In genomic region chr1:59008599-59009347, GRCh38 we compare ENCODE assay signal across 9 cellular contexts.
DNase-seq lines count a peak whose midpoint lies in the region; ATAC-seq, FAIRE-seq and TF ChIP-seq lines count a peak whose summit lies in the region.
"Had no signal": no experiment of that assay in that cellular context is flagged by ENCODE, and none has a peak within 500 bp of the region (broad histone marks: within the 10 kb centered on the region; RNA-seq: fewer than 3 reads in every experiment).

No MANE protein-coding gene starts in this region.

- no peak for TF ChIP-seq RAD21 in HepG2 (CRISPR knock-in tag; IDR thresholded peaks at IDR 0.05)

- no peaks in the 10 kb centered on the region for H3K79me2 ChIP-seq in HepG2 (ENCODE audit: insufficient read depth, low read length)

- H3K36me3 Mint-ChIP-seq in activated naive CD4-positive, alpha-beta T cell treated with anti-CD3 and anti-CD28 coated beads, Interleukin-2, amount 50 U/mL, for 72 hours: no peaks in the 10 kb centered on the region
- no peaks in the 10 kb centered on the region for H3K36me3 Mint-ChIP-seq in activated CD8-positive, alpha-beta T cell treated with anti-CD3 and anti-CD28 coated beads, Interleukin-2, amount 10 ng/mL, durations not matched to agents 7 days and 5 days (ENCODE audit: low read depth)

- ATAC-seq in activated naive CD4-positive, alpha-beta T cell treated with anti-CD3 and anti-CD28 coated beads, Interleukin-2, amount 50 U/mL, for 72 hours: peak; percentile 31 to 37
- no peak for ATAC-seq in activated CD8-positive, alpha-beta T cell treated with anti-CD3 and anti-CD28 coated beads, Interleukin-2, amount 10 ng/mL, durations not matched to agents 7 days and 5 days
- ATAC-seq in left lung (peak; percentile 23), GM21576 (IDR thresholded peaks at IDR 0.05; ENCODE audit: unreplicated experiment) (no peak), HepG2 (no peak)

- intact Hi-C loops in left lung (cut with DNase I): no loop called here
- intact Hi-C loops in vagina (cut with DNase I): no loop called here
- intact Hi-C loops in HepG2 (cut with micrococcal nuclease; ENCODE audit: unreplicated experiment): no loop called here

- H3K36me3 ChIP-seq in left lung (no peaks in the 10 kb centered on the region), vagina (no peaks in the 10 kb centered on the region), HepG2 (replicated peaks in 1 of 2; ENCODE audit: control insufficient read depth in 1 of 2, insufficient read depth in 2 of 2, low read length in 2 of 2) (no peaks in the 10 kb centered on the region)

- no peak overlapping the region for H2AFZ ChIP-seq in HepG2 (ENCODE audit: low read length)

- peaks cover 0 to 4% of the 10 kb centered on the region in 2 donors for H3K9me3 Mint-ChIP-seq in activated naive CD4-positive, alpha-beta T cell treated with anti-CD3 and anti-CD28 coated beads, Interleukin-2, amount 50 U/mL, for 72 hours
- H3K9me3 Mint-ChIP-seq in activated CD8-positive, alpha-beta T cell treated with anti-CD3 and anti-CD28 coated beads, Interleukin-2, amount 10 ng/mL, durations not matched to agents 7 days and 5 days (ENCODE audit: insufficient read depth): no peaks in the 10 kb centered on the region

- 46% methylated on average over 6 of the region's 8 CpGs for WGBS in HepG2 (ENCODE audit: low lambda C conversion rate)

- DNase-seq in activated naive CD4-positive, alpha-beta T cell treated with anti-CD3 and anti-CD28 coated beads, Interleukin-2, amount 50 U/mL, for 72 hours (ENCODE audit: low spot score in 2 of 2): no peak
- DNase-seq in activated naive CD4-positive, alpha-beta T cell treated with anti-CD3 and anti-CD28 coated beads, Interleukin-2, amount 50 U/mL, for 16 hours: no peak
- no peak for DNase-seq in activated CD8-positive, alpha-beta T cell treated with anti-CD3 and anti-CD28 coated beads, Interleukin-2, amount 10 ng/mL, durations not matched to agents 7 days and 5 days
- no peak for DNase-seq in left lung
- DNase-seq in vagina (ENCODE audit: extremely low spot score in 2 of 2): peak in 1 of 2 donors; percentile 56
- no peak for DNase-seq in cortex of kidney (lab: John Stamatoyannopoulos, UW)
- no peak for DNase-seq in HepG2 (ENCODE audit: low spot score)

- H3K4me1 Mint-ChIP-seq in activated CD8-positive, alpha-beta T cell treated with anti-CD3 and anti-CD28 coated beads, Interleukin-2, amount 10 ng/mL, durations not matched to agents 7 days and 5 days (ENCODE audit: low read depth): peaks cover 39% of the 10 kb centered on the region

- H3K27ac Mint-ChIP-seq in activated naive CD4-positive, alpha-beta T cell treated with anti-CD3 and anti-CD28 coated beads, Interleukin-2, amount 50 U/mL, for 72 hours: peak overlapping the region in 1 of 2 donors; percentile 47
- H3K27ac Mint-ChIP-seq in activated CD8-positive, alpha-beta T cell treated with anti-CD3 and anti-CD28 coated beads, Interleukin-2, amount 10 ng/mL, durations not matched to agents 7 days and 5 days: peak overlapping the region; percentile 31

- FAIRE-seq in HepG2 (lab: Jason Lieb, UNC): no peak
- FAIRE-seq: TTC549 had no signal

- H3K4me1 ChIP-seq in left lung: peaks cover 11 to 28% of the 10 kb centered on the region in 2 donors
- peaks cover 25% of the 10 kb centered on the region for H3K4me1 ChIP-seq in vagina
- no peaks in the 10 kb centered on the region for H3K4me1 ChIP-seq in HepG2 (ENCODE audit: insufficient read depth, low read length)

- no peak overlapping the region for H3K4me3 Mint-ChIP-seq in activated CD8-positive, alpha-beta T cell treated with anti-CD3 and anti-CD28 coated beads, Interleukin-2, amount 10 ng/mL, durations not matched to agents 7 days and 5 days

- no peak overlapping the region for H3K9ac ChIP-seq in HepG2 (ENCODE audit: insufficient read depth, low read depth, low read length)

- CTCF ChIA-PET in activated CD8-positive, alpha-beta T cell treated with anti-CD3 and anti-CD28 coated beads, Interleukin-2, amount 10 ng/mL, durations not matched to agents 7 days and 5 days (lab: Charles Lee): interaction anchor here (1.0 kb wide), 1 partner anchor 71 kb away, joined by 3 read pairs; no protein-coding TSS in a partner anchor
- CTCF ChIA-PET in HepG2 (lab: Yijun Ruan, JAX; ENCODE audit: low intra/inter-chr PET ratio, low total read pairs): no interaction called here

- no peak overlapping the region for H3K27ac ChIP-seq in left lung
- H3K27ac ChIP-seq in vagina: peak overlapping the region; percentile 28
- no peak overlapping the region for H3K27ac ChIP-seq in HepG2 (ENCODE audit: extremely low read length, insufficient read depth, low read length)

- TF ChIP-seq POLR2A in vagina (IDR thresholded peaks at IDR 0.05) (no peak), HepG2 (IDR thresholded peaks at IDR 0.05; ENCODE audit: insufficient read depth in 1 of 2, low read depth in 2 of 2, low read length in 2 of 2) (no peak)

- H3K9me3 ChIP-seq in left lung (no peaks in the 10 kb centered on the region), vagina (no peaks in the 10 kb centered on the region), HepG2 (ENCODE audit: low read length) (no peaks in the 10 kb centered on the region)

- H3K4me3 ChIP-seq in left lung: no peak overlapping the region
- no peak overlapping the region for H3K4me3 ChIP-seq in vagina
- no peak overlapping the region for H3K4me3 ChIP-seq in HepG2 (replicated peaks in 1 of 3; ENCODE audit: insufficient read depth in 1 of 3, low read depth in 2 of 3, low read length in 3 of 3)

- H3K27me3 ChIP-seq in left lung (no peaks in the 10 kb centered on the region), vagina (no peaks in the 10 kb centered on the region), HepG2 (ENCODE audit: control insufficient read depth in 1 of 2, insufficient read depth in 2 of 2, low read length in 2 of 2) (peaks cover 1 to 14% of the 10 kb centered on the region in 2 experiments; a peak in 1 of 5 replicates)

- peaks cover 3% of the 10 kb centered on the region for H3K27me3 Mint-ChIP-seq in activated CD8-positive, alpha-beta T cell treated with anti-CD3 and anti-CD28 coated beads, Interleukin-2, amount 10 ng/mL, durations not matched to agents 7 days and 5 days (ENCODE audit: low read depth)

- TF ChIP-seq CTCF in left lung (IDR thresholded peaks at IDR 0.05): no peak
- TF ChIP-seq CTCF in vagina (IDR thresholded peaks at IDR 0.05): no peak
- no peak for TF ChIP-seq CTCF in HepG2 (CRISPR knock-in tag; IDR thresholded peaks at IDR 0.05)

- POLR2A ChIA-PET in activated CD8-positive, alpha-beta T cell treated with anti-CD3 and anti-CD28 coated beads, Interleukin-2, amount 10 ng/mL, durations not matched to agents 7 days and 5 days (lab: Charles Lee): interaction anchor here (0.6 to 0.7 kb wide), 2 partner anchors 11 to 74 kb away, joined by 3 read pairs; no protein-coding TSS in a partner anchor
- POLR2A ChIA-PET in HepG2 (lab: Yijun Ruan, JAX): no interaction called here

- BruUV-seq in HepG2 (replicated peaks; lab: Mats Ljungman, UMichigan): no TSS peak

- TF ChIP-seq EP300 in HepG2 (IDR thresholded peaks at IDR 0.05; ENCODE audit: low read depth in 2 of 2, low read length in 2 of 2): no peak
- no peak for TF ChIP-seq EP300 in HepG2 (CRISPR knock-in tag; IDR thresholded peaks at IDR 0.05; ENCODE audit: borderline replicate concordance)

- in situ Hi-C loops in HepG2 (cut with HindIII; ENCODE audit: extremely low pct_ligation_motif_present, low pct_unique_long_range_greater_than_20kb): no loop called here

- no peak overlapping the region for H3K4me2 ChIP-seq in HepG2 (ENCODE audit: low read depth, low read length)

- no peaks in the 10 kb centered on the region for H4K20me1 ChIP-seq in HepG2 (ENCODE audit: insufficient read depth, low read length)

TF ChIP-seq in HepG2, 621 proteins besides CTCF, POLR2A, EP300 and RAD21:
- TF ChIP-seq RCOR2 (CRISPR knock-in tag; IDR thresholded peaks at IDR 0.05): no peak
- TF ChIP-seq ZNF883 (CRISPR knock-in tag; IDR thresholded peaks at IDR 0.05; ENCODE audit: not compliant biosample characterization): no peak
- no peak for TF ChIP-seq ZSCAN22 (CRISPR knock-in tag; IDR thresholded peaks at IDR 0.05)
TF ChIP-seq in HepG2: peak in this region for 0.

Comparison
In these comparisons a context has a peak if more than half of its experiments do, and no peak if none do; other contexts are left out.
1. ATAC-seq: peak in activated naive CD4-positive, alpha-beta T cell treated with anti-CD3 and anti-CD28 coated beads, Interleukin-2, amount 50 U/mL, for 72 hours (2 of 2) and left lung (single experiment); none in activated CD8-positive, alpha-beta T cell treated with anti-CD3 and anti-CD28 coated beads, Interleukin-2, amount 10 ng/mL, durations not matched to agents 7 days and 5 days (single experiment), GM21576 (single experiment) and HepG2 (single experiment).